ENCODE assay signal across 1 cellular context in the genomic region with DNA sequence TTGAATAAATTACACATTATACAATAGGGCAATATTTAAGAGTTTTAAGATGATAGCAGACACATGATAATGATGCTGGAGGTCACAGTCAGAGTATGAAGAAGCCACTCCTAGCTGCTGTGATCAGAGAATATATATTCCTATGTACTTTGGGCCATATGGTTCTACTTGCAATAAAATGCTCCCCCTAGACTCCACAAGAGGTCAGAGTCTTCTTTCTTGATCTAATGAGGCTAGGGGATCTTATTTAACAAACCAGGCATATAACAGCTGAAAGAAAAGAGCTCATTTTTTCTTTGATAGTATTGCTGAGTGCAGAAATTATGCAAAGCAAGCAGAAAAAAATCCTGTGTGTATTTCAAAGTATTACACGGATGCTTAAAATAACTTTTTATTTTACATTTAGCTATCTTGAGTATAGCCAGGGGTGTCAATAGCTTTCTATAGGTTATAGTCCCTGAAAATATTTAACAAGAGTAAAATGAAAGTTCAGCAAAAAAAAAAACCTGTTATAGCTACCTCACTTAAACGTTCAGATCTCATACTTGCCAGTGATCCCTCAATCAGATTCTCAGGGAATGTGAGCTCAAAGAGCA.
TF ChIP-seq lines count a peak whose summit lies in the region.

No MANE protein-coding gene starts in this region.

TF ChIP-seq in H1, 55 proteins besides CTCF, POLR2A, EP300 and RAD21:
- TF ChIP-seq EGR1 (IDR thresholded peaks at IDR 0.05; ENCODE audit: borderline replicate concordance, low read depth, low read length) (no peak), CBX5 (IDR thresholded peaks at IDR 0.05; ENCODE audit: low read depth, low read length) (no peak), SP1 (IDR thresholded peaks at IDR 0.05; ENCODE audit: low read depth, low read length) (no peak), JUND (IDR thresholded peaks at IDR 0.05; ENCODE audit: low read length) (no peak), MAFK (IDR thresholded peaks at IDR 0.05; ENCODE audit: low read depth, low read length) (no peak), KDM4A (IDR thresholded peaks at IDR 0.05; ENCODE audit: low read depth, low read length, severe bottlenecking) (no peak), TAF1 (IDR thresholded peaks at IDR 0.05; ENCODE audit: low read depth, low read length) (no peak), TEAD4 (IDR thresholded peaks at IDR 0.05; ENCODE audit: low read depth, low read length) (no peak), SUZ12 (IDR thresholded peaks at IDR 0.05; ENCODE audit: low read length) (no peak), SRF (IDR thresholded peaks at IDR 0.05; ENCODE audit: low read depth, low read length) (no peak), POU5F1 (IDR thresholded peaks at IDR 0.05; ENCODE audit: low read depth, low read length) (no peak), CHD1 (IDR thresholded peaks at IDR 0.05; ENCODE audit: low read depth, low read length) (no peak), FOSL1 (IDR thresholded peaks at IDR 0.05; ENCODE audit: insufficient read depth, low read depth, low read length) (no peak), KDM5A (IDR thresholded peaks at IDR 0.05; ENCODE audit: low read length) (no peak), BACH1 (IDR thresholded peaks at IDR 0.05; ENCODE audit: low read length) (no peak), SP2 (IDR thresholded peaks at IDR 0.05; ENCODE audit: low read length) (no peak), CTBP2 (IDR thresholded peaks at IDR 0.05; ENCODE audit: borderline replicate concordance, insufficient read depth, insufficient read length, low read length) (no peak), PHF8 (conservative IDR thresholded peaks at IDR 0.05; ENCODE audit: low read depth, low read length) (no peak), KDM1A (IDR thresholded peaks at IDR 0.05; ENCODE audit: borderline replicate concordance, low read length) (no peak)
- TF ChIP-seq, protein P1, sequence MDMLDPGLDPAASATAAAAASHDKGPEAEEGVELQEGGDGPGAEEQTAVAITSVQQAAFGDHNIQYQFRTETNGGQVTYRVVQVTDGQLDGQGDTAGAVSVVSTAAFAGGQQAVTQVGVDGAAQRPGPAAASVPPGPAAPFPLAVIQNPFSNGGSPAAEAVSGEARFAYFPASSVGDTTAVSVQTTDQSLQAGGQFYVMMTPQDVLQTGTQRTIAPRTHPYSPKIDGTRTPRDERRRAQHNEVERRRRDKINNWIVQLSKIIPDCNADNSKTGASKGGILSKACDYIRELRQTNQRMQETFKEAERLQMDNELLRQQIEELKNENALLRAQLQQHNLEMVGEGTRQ (IDR thresholded peaks at IDR 0.05; ENCODE audit: low read length) = no peak
TF ChIP-seq in H1: peak in this region for 0.
